ENCODE assay signal across 20 cellular contexts in genomic region chr1:26759531-26759930, GRCh38. TPM values are rescaled to one million over a fixed set of nuclear protein-coding genes. Genes with fewer than 3 reads are reported as not detected.
DNase-seq lines count a peak whose midpoint lies in the region; ATAC-seq, FAIRE-seq and TF ChIP-seq lines count a peak whose summit lies in the region.
"Had no signal": no experiment of that assay in that cellular context is flagged by ENCODE, and none has a peak within 500 bp of the region (broad histone marks: within the 10 kb centered on the region; RNA-seq: fewer than 3 reads in every experiment).

No MANE protein-coding gene starts in this region.

- H3K27ac Mint-ChIP-seq in CD4-positive, alpha-beta T cell, result peak overlapping the region; percentile 24
- H3K27ac Mint-ChIP-seq in T-cell, result peak overlapping the region; percentile 19 to 79
- H3K27ac Mint-ChIP-seq in naive thymus-derived CD8-positive, alpha-beta T cell, result peak overlapping the region in 8 of 10 donors; percentile 9 to 75 (median 64)
- H3K27ac Mint-ChIP-seq: IgD-negative memory B cell had no signal

- TF ChIP-seq POLR2A in endothelial cell of umbilical vein (IDR thresholded peaks at IDR 0.05; ENCODE audit: low read depth, low read length), result no peak

- no peak overlapping the region for H3K4me2 ChIP-seq in endothelial cell of umbilical vein (ENCODE audit: insufficient read depth, low read length)

- peaks cover 74% of the 10 kb centered on the region for H3K36me3 Mint-ChIP-seq in CD4-positive, alpha-beta T cell (ENCODE audit: low read depth)
- H3K36me3 Mint-ChIP-seq in T-cell, result peaks cover 41% of the 10 kb centered on the region
- H3K36me3 Mint-ChIP-seq in naive thymus-derived CD8-positive, alpha-beta T cell, result peaks cover 0 to 82% (median 18%) of the 10 kb centered on the region in 3 donors

- no peak overlapping the region for H3K4me3 ChIP-seq in endothelial cell of umbilical vein (replicated peaks in 1 of 3; ENCODE audit: insufficient read depth in 1 of 3, low read depth in 1 of 3, low read length in 3 of 3)
- no peak overlapping the region for H3K4me3 ChIP-seq in small intestine (ENCODE audit: low read depth in 1 of 2, low read length in 2 of 2)
- no peak overlapping the region for H3K4me3 ChIP-seq in foreskin fibroblast (ENCODE audit: low read depth in 1 of 2, low read length in 2 of 2)
- H3K4me3 ChIP-seq: GM12878, Peyer's patch had no signal

- no peak for DNase-seq in CD4-positive, alpha-beta T cell
- no peak for DNase-seq in T-cell
- DNase-seq in endothelial cell of umbilical vein (ENCODE audit: low read depth, low spot score), result no peak
- DNase-seq in naive thymus-derived CD8-positive, alpha-beta T cell, result no peak
- DNase-seq in small intestine, result no peak
- DNase-seq in foreskin fibroblast, result no peak
- DNase-seq: BE2C, Caco-2, DMS53, H7, NCI-H1417 treated with DMSO at 0.1 percent for 48 hours, NCI-H2029, NCI-H2171 treated with DMSO at 0.1 percent for 48 hours, NCI-H774, Peyer's patch, SHP77 had no signal

- H3K36me3 ChIP-seq in endothelial cell of umbilical vein (ENCODE audit: control insufficient read depth in 2 of 2, extremely low read depth in 1 of 2, insufficient read depth in 2 of 2, low read length in 2 of 2) (peaks cover 22 to 25% of the 10 kb centered on the region in 2 experiments), small intestine (ENCODE audit: control insufficient read depth in 2 of 2, insufficient read depth in 2 of 2, low read length in 2 of 2) (peaks cover 5 to 27% of the 10 kb centered on the region in 2 donors)

- FAIRE-seq in endothelial cell of umbilical vein (lab: Jason Lieb, UNC), result peak; percentile 66
- no peak for FAIRE-seq in small intestine (lab: Jason Lieb, UNC)
- FAIRE-seq: GM12878, GM18507 had no signal

- no TSS peak for BruUV-seq in endothelial cell of umbilical vein (replicated peaks; lab: Mats Ljungman, UMichigan)

- dilution Hi-C loops in endothelial cell of umbilical vein (cut with MboI; ENCODE audit: extremely low pct_ligation_motif_present, low sequenced_read_pairs), result no loop called here

- H3K9me3 Mint-ChIP-seq in CD4-positive, alpha-beta T cell, result no peaks in the 10 kb centered on the region
- no peaks in the 10 kb centered on the region for H3K9me3 Mint-ChIP-seq in T-cell
- no peaks in the 10 kb centered on the region for H3K9me3 Mint-ChIP-seq in naive thymus-derived CD8-positive, alpha-beta T cell
- H3K9me3 Mint-ChIP-seq: IgD-negative memory B cell had no signal

- TF ChIP-seq CTCF in CD4-positive, alpha-beta T cell (IDR thresholded peaks at IDR 0.05), result no peak
- TF ChIP-seq CTCF in endothelial cell of umbilical vein (IDR thresholded peaks at IDR 0.05; ENCODE audit: extremely low read depth in 1 of 2, insufficient read depth in 1 of 2, low read depth in 1 of 2, low read length in 2 of 2) (no peak), foreskin fibroblast (IDR thresholded peaks at IDR 0.05; ENCODE audit: low read depth, low read length) (no peak)

- H3K4me1 ChIP-seq in endothelial cell of umbilical vein (ENCODE audit: control insufficient read depth, extremely low read depth, insufficient read depth, low read length), result no peaks in the 10 kb centered on the region
- H3K4me1 ChIP-seq in small intestine (ENCODE audit: control insufficient read depth in 2 of 2, insufficient read depth in 1 of 2, low read depth in 1 of 2, low read length in 1 of 2), result no peaks in the 10 kb centered on the region
- H3K4me1 ChIP-seq: BE2C, Caco-2, Peyer's patch had no signal

- no peak for ATAC-seq in CD4-positive, alpha-beta T cell (ENCODE audit: poor library complexity)
- ATAC-seq in T-cell (replicated peaks in 1 of 4) (no peak), HG03342 (IDR thresholded peaks at IDR 0.05; ENCODE audit: unreplicated experiment) (no peak)
- no peak for ATAC-seq in naive thymus-derived CD8-positive, alpha-beta T cell
- ATAC-seq: GM12878 had no signal

- intact Hi-C loops in CD4-positive, alpha-beta T cell (cut with DNase I, micrococcal nuclease), result no loop called here
- intact Hi-C loops in endothelial cell of umbilical vein (cut with micrococcal nuclease), result no loop called here

- no peaks in the 10 kb centered on the region for H3K9me1 ChIP-seq in endothelial cell of umbilical vein (replicated peaks; ENCODE audit: control insufficient read depth, extremely low read depth, insufficient read depth, low read length)

- no peaks in the 10 kb centered on the region for H4K20me1 ChIP-seq in endothelial cell of umbilical vein (replicated peaks; ENCODE audit: control insufficient read depth, extremely low read depth, insufficient read depth, low read length)

- H2AFZ ChIP-seq in endothelial cell of umbilical vein (ENCODE audit: low read depth, low read length), result no peak overlapping the region

- H3K27me3 ChIP-seq in CD4-positive, alpha-beta T cell (ENCODE audit: control insufficient read depth, insufficient read depth, low read length), result no peaks in the 10 kb centered on the region
- no peaks in the 10 kb centered on the region for H3K27me3 ChIP-seq in endothelial cell of umbilical vein (ENCODE audit: control insufficient read depth in 2 of 2, insufficient read depth in 2 of 2, low read length in 2 of 2)
- H3K27me3 ChIP-seq in small intestine (ENCODE audit: control insufficient read depth in 2 of 2, insufficient read depth in 2 of 2, low read length in 2 of 2), result no peaks in the 10 kb centered on the region
- H3K27me3 ChIP-seq: BE2C, Peyer's patch had no signal

- POLR2A ChIA-PET in CD4-positive, alpha-beta T cell (lab: Charles Lee), result interaction anchor here (1.3 kb wide), 1 partner anchor 63 kb away, joined by 3 read pairs; no protein-coding TSS in a partner anchor
- POLR2A ChIA-PET in T-cell (lab: Charles Lee), result no interaction called here
- POLR2A ChIA-PET in endothelial cell of umbilical vein (lab: Charles Lee), result no interaction called here
- POLR2A ChIA-PET in naive thymus-derived CD8-positive, alpha-beta T cell (lab: Charles Lee), result interaction anchor here (1.1 to 1.2 kb wide), 2 partner anchors 27 to 68 kb away, joined by 3 to 4 read pairs; no protein-coding TSS in a partner anchor

- CTCF ChIA-PET in CD4-positive, alpha-beta T cell (lab: Charles Lee), result interaction anchor here (1.0 to 1.4 kb wide), 3 partner anchors 26 to 67 kb away, joined by 3 to 5 read pairs (median 4); no protein-coding TSS in a partner anchor
- CTCF ChIA-PET in T-cell (lab: Charles Lee) (interaction anchor here in 1 of 2 donors (1.4 kb wide), 1 partner anchor 30 kb away, joined by 6 read pairs; no protein-coding TSS in a partner anchor), endothelial cell of umbilical vein (lab: Charles Lee) (interaction anchor here (1.3 to 2.0 kb wide), 3 partner anchors 13 to 82 kb away, joined by 4 to 8 read pairs (median 5); partner anchors contain the start of gene PIGV)

- H3K27ac ChIP-seq in CD4-positive, alpha-beta T cell (ENCODE audit: low read depth, low read length), result no peak overlapping the region
- H3K27ac ChIP-seq in endothelial cell of umbilical vein (ENCODE audit: insufficient read depth, low read depth, low read length) (no peak overlapping the region), small intestine (ENCODE audit: low read depth in 1 of 2, low read length in 1 of 2) (no peak overlapping the region)
- H3K27ac ChIP-seq: Peyer's patch had no signal

- no peaks in the 10 kb centered on the region for H3K9me3 ChIP-seq in CD4-positive, alpha-beta T cell (ENCODE audit: control insufficient read depth, low read length)
- no peaks in the 10 kb centered on the region for H3K9me3 ChIP-seq in endothelial cell of umbilical vein (replicated peaks; ENCODE audit: control insufficient read depth, insufficient read depth, low read length)
- H3K9me3 ChIP-seq in small intestine (ENCODE audit: control insufficient read depth, low read depth), result no peaks in the 10 kb centered on the region
- H3K9me3 ChIP-seq: BE2C, Caco-2, Peyer's patch had no signal

- H3K27me3 Mint-ChIP-seq in CD4-positive, alpha-beta T cell, result no peaks in the 10 kb centered on the region
- H3K27me3 Mint-ChIP-seq in T-cell, result no peaks in the 10 kb centered on the region
- no peaks in the 10 kb centered on the region for H3K27me3 Mint-ChIP-seq in naive thymus-derived CD8-positive, alpha-beta T cell
- H3K27me3 Mint-ChIP-seq: IgD-negative memory B cell had no signal

- peaks cover 45% of the 10 kb centered on the region for H3K79me2 ChIP-seq in endothelial cell of umbilical vein (ENCODE audit: control insufficient read depth, insufficient read depth, low read length)

- no peak overlapping the region for H3K4me3 Mint-ChIP-seq in CD4-positive, alpha-beta T cell
- no peak overlapping the region for H3K4me3 Mint-ChIP-seq in T-cell
- H3K4me3 Mint-ChIP-seq in naive thymus-derived CD8-positive, alpha-beta T cell, result no peak overlapping the region
- H3K4me3 Mint-ChIP-seq: IgD-negative memory B cell had no signal

- H3K9ac ChIP-seq in endothelial cell of umbilical vein (replicated peaks; ENCODE audit: extremely low read depth, insufficient read depth, low read length), result no peak overlapping the region

- H3K4me1 Mint-ChIP-seq in CD4-positive, alpha-beta T cell (ENCODE audit: low read depth), result peaks cover 28% of the 10 kb centered on the region
- peaks cover 23 to 36% (median 35%) of the 10 kb centered on the region in 3 donors for H3K4me1 Mint-ChIP-seq in T-cell
- peaks cover 18 to 66% (median 41%) of the 10 kb centered on the region in 4 donors for H3K4me1 Mint-ChIP-seq in naive thymus-derived CD8-positive, alpha-beta T cell

TF ChIP-seq in endothelial cell of umbilical vein, 7 proteins besides CTCF, POLR2A, EP300 and RAD21 (continues in another document):
- no peak for TF ChIP-seq EZH2 (IDR thresholded peaks at IDR 0.05; ENCODE audit: borderline replicate concordance, low read depth, low read length, severe bottlenecking)
- no peak for TF ChIP-seq POLR2AphosphoS5 (IDR thresholded peaks at IDR 0.05; ENCODE audit: insufficient read depth, low read depth, low read length)
- TF ChIP-seq JUN (IDR thresholded peaks at IDR 0.05; ENCODE audit: borderline replicate concordance, insufficient read depth, insufficient read length, low read depth), result no peak
- no peak for TF ChIP-seq FOS (IDR thresholded peaks at IDR 0.05; ENCODE audit: borderline replicate concordance, insufficient read depth, low read length)
- no peak for TF ChIP-seq MYC (IDR thresholded peaks at IDR 0.05; ENCODE audit: low read depth, low read length)

RNA-seq across cellular contexts. Expression of gene PIGV, which starts 28.2 kb away (rescaled TPM):
- total RNA-seq in CD4-positive, alpha-beta T cell, result 1 to 10 TPM; 3.8 to 4.7 TPM
- total RNA-seq in T-cell (10 to 100 TPM; 10.3 to 24.0 (median 20.3) TPM), endothelial cell of umbilical vein (6.0 and 7.5 TPM in 2 replicates)
- polyA plus RNA-seq in endothelial cell of umbilical vein (11.9 and 13.3 TPM in 2 replicates), small intestine (10 to 100 TPM in 1 of 3 donors, 1 to 10 TPM in 2; 3.4 to 12.9 (median 4.1) TPM)
- polyA plus RNA-seq in endothelial cell of umbilical vein (2011; cell fraction: cytosol; rRNA removed), result 6.4 and 7.3 TPM in 2 replicates
- 7.5 and 8.7 TPM in 2 replicates for polyA plus RNA-seq in endothelial cell of umbilical vein (2011; cell fraction: nucleus; rRNA removed)
- polyA plus RNA-seq in endothelial cell of umbilical vein (2012), result 4.8 and 5.3 TPM in 2 replicates
- polyA minus RNA-seq in endothelial cell of umbilical vein, result 10.0 and 25.5 TPM in 2 replicates
- 11.2 TPM for polyA minus RNA-seq in endothelial cell of umbilical vein (2011; cell fraction: cytosol; rRNA and poly(A)+ RNA removed)
- 4.7 and 6.8 TPM in 2 replicates for polyA minus RNA-seq in endothelial cell of umbilical vein (2011; cell fraction: nucleus; rRNA and poly(A)+ RNA removed)
- 10 to 100 TPM; 25.2 to 27.2 TPM for total RNA-seq in naive thymus-derived CD8-positive, alpha-beta T cell
- polyA plus RNA-seq in naive thymus-derived CD8-positive, alpha-beta T cell, result 10 to 100 TPM in 1 of 3 donors, 1 to 10 TPM in 2; 8.2 to 14.4 (median 9.6) TPM

Comparison
In these comparisons a context has a peak if more than half of its experiments do, and no peak if none do; other contexts are left out.
1. POLR2A ChIA-PET loops: an anchor here in CD4-positive, alpha-beta T cell (1.3 kb wide) and naive thymus-derived CD8-positive, alpha-beta T cell (1.1 to 1.2 kb wide); none called in T-cell and endothelial cell of umbilical vein.